22 cellular contexts compared by ENCODE assay signal in the genomic region with DNA sequence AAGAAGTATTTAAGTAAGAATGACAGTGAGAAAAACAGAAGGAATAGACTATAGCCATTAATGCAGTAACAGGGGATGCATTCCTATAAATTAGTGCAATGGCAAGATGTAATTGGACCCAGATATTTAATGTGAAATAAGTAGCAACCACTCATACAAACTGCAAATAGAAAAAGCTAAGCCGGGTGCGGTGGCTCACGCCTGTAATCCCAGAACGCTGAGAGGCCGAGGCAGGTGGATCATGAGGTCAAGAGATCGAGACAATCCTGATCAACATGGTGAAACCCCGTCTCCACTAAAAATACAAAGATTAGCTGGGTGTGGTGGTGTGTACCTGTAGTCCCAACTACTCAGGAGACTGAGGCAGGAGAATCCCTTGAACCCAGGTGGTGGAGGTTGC.
"Had no signal": no experiment of that assay in that cellular context is flagged by ENCODE, and none has a peak within 500 bp of the region (broad histone marks: within the 10 kb centered on the region; RNA-seq: fewer than 3 reads in every experiment).

No MANE protein-coding gene starts in this region.

- H3K27ac ChIP-seq: colonic mucosa, epithelial cell of prostate, esophagus squamous epithelium, gastrocnemius medialis, heart right ventricle, lower lobe of right lung had no signal

- H3K36me3 ChIP-seq: colonic mucosa, esophagus squamous epithelium, gastrocnemius medialis, heart right ventricle, lower lobe of right lung had no signal

- H3K27me3 ChIP-seq: colonic mucosa, esophagus squamous epithelium, gastrocnemius medialis, heart right ventricle had no signal

- H3K9me3 ChIP-seq: colonic mucosa, gastrocnemius medialis, lower lobe of right lung, mucosa of descending colon had no signal

- ATAC-seq: effector memory CD8-positive, alpha-beta T cell; esophagus mucosa; gastrocnemius medialis; heart right ventricle; left colon; left lobe of liver; left ventricle myocardium superior; lower lobe of right lung; mucosa of descending colon had no signal

- H3K4me1 ChIP-seq: colonic mucosa, esophagus squamous epithelium, gastrocnemius medialis, heart right ventricle, lower lobe of right lung had no signal

- H3K4me3 ChIP-seq: colonic mucosa, esophagus squamous epithelium, gastrocnemius medialis, heart right ventricle, lower lobe of right lung, mucosa of descending colon had no signal

- DNase-seq: colonic mucosa; cortex of kidney; effector CD8-positive, alpha-beta T cell; effector memory CD8-positive, alpha-beta T cell; endodermal cell; erythroblast; esophagus squamous epithelium; foreskin fibroblast; foreskin melanocyte; gastrocnemius medialis; glutamatergic neuron; heart right ventricle; hippocampal formation; left colon; left ventricle myocardium superior; lower lobe of right lung; mesenchymal stem cell; mucosa of descending colon; naive B cell had no signal
